Comparison of ENCODE assay signal across 2 cellular contexts in the genomic region with DNA sequence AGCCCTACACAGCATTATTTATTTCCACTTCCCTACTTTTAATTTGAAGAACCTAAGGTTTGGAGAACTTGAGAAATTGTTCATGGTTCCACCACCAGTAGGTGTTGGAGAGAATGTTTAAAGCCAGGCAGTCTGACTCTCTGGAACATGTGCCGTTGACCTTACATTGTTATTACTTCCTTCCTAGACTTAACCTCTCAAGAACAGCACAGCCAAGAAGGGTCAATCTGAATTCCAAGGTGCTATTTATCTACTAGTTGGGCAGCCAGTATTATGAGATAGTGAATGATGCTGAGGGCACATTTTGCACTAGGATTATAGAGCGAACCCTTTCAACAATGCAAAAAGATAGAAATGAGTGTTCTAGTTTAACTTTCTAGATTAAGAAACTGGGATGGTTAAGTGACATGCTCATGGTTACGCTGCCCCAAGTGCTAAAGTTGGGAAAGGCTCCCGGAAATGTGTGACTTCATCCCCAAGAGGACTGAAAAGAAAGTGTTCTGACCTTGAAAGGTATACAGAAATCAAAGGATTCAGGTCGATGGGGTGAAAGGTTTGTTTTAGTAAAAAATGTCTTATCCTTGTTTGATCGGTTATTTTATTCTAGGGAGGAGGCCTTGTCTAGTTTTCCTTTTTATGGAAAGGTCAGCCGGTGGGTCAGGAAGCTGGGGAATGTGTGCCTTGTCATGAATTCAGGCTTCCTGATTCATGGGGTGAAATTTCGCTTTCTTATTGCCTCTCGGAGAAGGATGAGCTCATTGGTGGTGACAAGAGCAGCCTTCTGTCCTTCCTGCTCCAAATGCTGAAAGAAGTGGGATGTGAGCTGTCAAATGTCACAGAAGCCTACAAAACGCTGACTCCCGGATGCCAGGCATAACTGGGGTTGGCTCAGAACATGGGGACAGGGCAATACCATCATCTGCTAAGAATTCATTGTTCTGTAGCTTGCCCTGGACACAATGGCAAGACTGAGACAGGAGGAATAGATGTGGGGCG.
TF ChIP-seq lines count a peak whose summit lies in the region.

No MANE protein-coding gene starts in this region.

TF ChIP-seq in SK-N-SH, 30 proteins besides CTCF, POLR2A, EP300 and RAD21 (continued from another document):
- TF ChIP-seq, protein P1, sequence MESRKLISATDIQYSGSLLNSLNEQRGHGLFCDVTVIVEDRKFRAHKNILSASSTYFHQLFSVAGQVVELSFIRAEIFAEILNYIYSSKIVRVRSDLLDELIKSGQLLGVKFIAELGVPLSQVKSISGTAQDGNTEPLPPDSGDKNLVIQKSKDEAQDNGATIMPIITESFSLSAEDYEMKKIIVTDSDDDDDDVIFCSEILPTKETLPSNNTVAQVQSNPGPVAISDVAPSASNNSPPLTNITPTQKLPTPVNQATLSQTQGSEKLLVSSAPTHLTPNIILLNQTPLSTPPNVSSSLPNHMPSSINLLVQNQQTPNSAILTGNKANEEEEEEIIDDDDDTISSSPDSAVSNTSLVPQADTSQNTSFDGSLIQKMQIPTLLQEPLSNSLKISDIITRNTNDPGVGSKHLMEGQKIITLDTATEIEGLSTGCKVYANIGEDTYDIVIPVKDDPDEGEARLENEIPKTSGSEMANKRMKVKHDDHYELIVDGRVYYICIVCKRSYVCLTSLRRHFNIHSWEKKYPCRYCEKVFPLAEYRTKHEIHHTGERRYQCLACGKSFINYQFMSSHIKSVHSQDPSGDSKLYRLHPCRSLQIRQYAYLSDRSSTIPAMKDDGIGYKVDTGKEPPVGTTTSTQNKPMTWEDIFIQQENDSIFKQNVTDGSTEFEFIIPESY (IDR thresholded peaks at IDR 0.05; ENCODE audit: borderline replicate concordance, low read depth), result no peak
- TF ChIP-seq, protein P2, sequence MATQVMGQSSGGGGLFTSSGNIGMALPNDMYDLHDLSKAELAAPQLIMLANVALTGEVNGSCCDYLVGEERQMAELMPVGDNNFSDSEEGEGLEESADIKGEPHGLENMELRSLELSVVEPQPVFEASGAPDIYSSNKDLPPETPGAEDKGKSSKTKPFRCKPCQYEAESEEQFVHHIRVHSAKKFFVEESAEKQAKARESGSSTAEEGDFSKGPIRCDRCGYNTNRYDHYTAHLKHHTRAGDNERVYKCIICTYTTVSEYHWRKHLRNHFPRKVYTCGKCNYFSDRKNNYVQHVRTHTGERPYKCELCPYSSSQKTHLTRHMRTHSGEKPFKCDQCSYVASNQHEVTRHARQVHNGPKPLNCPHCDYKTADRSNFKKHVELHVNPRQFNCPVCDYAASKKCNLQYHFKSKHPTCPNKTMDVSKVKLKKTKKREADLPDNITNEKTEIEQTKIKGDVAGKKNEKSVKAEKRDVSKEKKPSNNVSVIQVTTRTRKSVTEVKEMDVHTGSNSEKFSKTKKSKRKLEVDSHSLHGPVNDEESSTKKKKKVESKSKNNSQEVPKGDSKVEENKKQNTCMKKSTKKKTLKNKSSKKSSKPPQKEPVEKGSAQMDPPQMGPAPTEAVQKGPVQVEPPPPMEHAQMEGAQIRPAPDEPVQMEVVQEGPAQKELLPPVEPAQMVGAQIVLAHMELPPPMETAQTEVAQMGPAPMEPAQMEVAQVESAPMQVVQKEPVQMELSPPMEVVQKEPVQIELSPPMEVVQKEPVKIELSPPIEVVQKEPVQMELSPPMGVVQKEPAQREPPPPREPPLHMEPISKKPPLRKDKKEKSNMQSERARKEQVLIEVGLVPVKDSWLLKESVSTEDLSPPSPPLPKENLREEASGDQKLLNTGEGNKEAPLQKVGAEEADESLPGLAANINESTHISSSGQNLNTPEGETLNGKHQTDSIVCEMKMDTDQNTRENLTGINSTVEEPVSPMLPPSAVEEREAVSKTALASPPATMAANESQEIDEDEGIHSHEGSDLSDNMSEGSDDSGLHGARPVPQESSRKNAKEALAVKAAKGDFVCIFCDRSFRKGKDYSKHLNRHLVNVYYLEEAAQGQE (IDR thresholded peaks at IDR 0.05; ENCODE audit: low read depth, low read length), result no peak
- TF ChIP-seq, protein P3, sequence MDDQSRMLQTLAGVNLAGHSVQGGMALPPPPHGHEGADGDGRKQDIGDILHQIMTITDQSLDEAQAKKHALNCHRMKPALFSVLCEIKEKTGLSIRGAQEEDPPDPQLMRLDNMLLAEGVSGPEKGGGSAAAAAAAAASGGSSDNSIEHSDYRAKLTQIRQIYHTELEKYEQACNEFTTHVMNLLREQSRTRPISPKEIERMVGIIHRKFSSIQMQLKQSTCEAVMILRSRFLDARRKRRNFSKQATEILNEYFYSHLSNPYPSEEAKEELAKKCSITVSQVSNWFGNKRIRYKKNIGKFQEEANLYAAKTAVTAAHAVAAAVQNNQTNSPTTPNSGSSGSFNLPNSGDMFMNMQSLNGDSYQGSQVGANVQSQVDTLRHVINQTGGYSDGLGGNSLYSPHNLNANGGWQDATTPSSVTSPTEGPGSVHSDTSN (IDR thresholded peaks at IDR 0.05), result no peak
- no peak for TF ChIP-seq SIN3A (IDR thresholded peaks at IDR 0.05; ENCODE audit: borderline replicate concordance, low read depth, low read length)
- no peak for TF ChIP-seq FOXM1 (IDR thresholded peaks at IDR 0.05; ENCODE audit: low read depth)
- TF ChIP-seq EZH2phosphoT487 (IDR thresholded peaks at IDR 0.05; ENCODE audit: borderline replicate concordance, low read depth), result no peak
- no peak for TF ChIP-seq RFX5 (IDR thresholded peaks at IDR 0.05; ENCODE audit: low read length)
- TF ChIP-seq TCF12 (IDR thresholded peaks at IDR 0.05), result no peak

TF ChIP-seq in SK-N-SH treated with all-trans-retinoic acid at 6 μM for 48 hours, 23 proteins besides CTCF, POLR2A, EP300 and RAD21 (continued from another document):
- TF ChIP-seq, protein P4, sequence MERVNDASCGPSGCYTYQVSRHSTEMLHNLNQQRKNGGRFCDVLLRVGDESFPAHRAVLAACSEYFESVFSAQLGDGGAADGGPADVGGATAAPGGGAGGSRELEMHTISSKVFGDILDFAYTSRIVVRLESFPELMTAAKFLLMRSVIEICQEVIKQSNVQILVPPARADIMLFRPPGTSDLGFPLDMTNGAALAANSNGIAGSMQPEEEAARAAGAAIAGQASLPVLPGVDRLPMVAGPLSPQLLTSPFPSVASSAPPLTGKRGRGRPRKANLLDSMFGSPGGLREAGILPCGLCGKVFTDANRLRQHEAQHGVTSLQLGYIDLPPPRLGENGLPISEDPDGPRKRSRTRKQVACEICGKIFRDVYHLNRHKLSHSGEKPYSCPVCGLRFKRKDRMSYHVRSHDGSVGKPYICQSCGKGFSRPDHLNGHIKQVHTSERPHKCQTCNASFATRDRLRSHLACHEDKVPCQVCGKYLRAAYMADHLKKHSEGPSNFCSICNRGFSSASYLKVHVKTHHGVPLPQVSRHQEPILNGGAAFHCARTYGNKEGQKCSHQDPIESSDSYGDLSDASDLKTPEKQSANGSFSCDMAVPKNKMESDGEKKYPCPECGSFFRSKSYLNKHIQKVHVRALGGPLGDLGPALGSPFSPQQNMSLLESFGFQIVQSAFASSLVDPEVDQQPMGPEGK (CRISPR knock-in tag; IDR thresholded peaks at IDR 0.05; ENCODE audit: borderline replicate concordance), result no peak
- no peak for TF ChIP-seq RARB (CRISPR knock-in tag; IDR thresholded peaks at IDR 0.05)
- no peak for TF ChIP-seq ZC3H10 (CRISPR knock-in tag; IDR thresholded peaks at IDR 0.05)
- TF ChIP-seq, protein P5, sequence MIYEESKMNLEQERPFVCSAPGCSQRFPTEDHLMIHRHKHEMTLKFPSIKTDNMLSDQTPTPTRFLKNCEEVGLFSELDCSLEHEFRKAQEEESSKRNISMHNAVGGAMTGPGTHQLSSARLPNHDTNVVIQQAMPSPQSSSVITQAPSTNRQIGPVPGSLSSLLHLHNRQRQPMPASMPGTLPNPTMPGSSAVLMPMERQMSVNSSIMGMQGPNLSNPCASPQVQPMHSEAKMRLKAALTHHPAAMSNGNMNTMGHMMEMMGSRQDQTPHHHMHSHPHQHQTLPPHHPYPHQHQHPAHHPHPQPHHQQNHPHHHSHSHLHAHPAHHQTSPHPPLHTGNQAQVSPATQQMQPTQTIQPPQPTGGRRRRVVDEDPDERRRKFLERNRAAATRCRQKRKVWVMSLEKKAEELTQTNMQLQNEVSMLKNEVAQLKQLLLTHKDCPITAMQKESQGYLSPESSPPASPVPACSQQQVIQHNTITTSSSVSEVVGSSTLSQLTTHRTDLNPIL (CRISPR knock-in tag; IDR thresholded peaks at IDR 0.05; ENCODE audit: low read depth), result no peak
- TF ChIP-seq ZNF70 (CRISPR knock-in tag; IDR thresholded peaks at IDR 0.05), result no peak
- TF ChIP-seq BACH2 (CRISPR knock-in tag; IDR thresholded peaks at IDR 0.05; ENCODE audit: borderline replicate concordance), result no peak
